Comparison of ENCODE assay signal across 23 cellular contexts in genomic region chr10:25604591-25604990, GRCh38.
"Had no signal": no experiment of that assay in that cellular context is flagged by ENCODE, and none has a peak within 500 bp of the region (broad histone marks: within the 10 kb centered on the region; RNA-seq: fewer than 3 reads in every experiment).

No MANE protein-coding gene starts in this region.

- ATAC-seq: activated CD4-positive, CD25-positive, alpha-beta regulatory T cell treated with anti-CD3 and anti-CD28 coated beads, Interleukin-2, amount 50 U/mL, for 24 hours; activated CD8-positive, alpha-beta T cell treated with anti-CD3 and anti-CD28 coated beads, Interleukin-2, amount 10 ng/mL, durations not matched to agents 7 days and 5 days; activated naive CD4-positive, alpha-beta T cell treated with anti-CD3 and anti-CD28 coated beads, Interleukin-2, amount 50 U/mL, for 72 hours; activated naive CD8-positive, alpha-beta T cell treated with anti-CD3 and anti-CD28 coated beads, Interleukin-2, amount 50 U/mL, for 24 hours; activated T-cell treated with anti-CD3 and anti-CD28 coated beads, Interleukin-2, amount 50 U/mL, for 4 hours; PC-3; SK-N-SH treated with all-trans-retinoic acid at 6 μM for 48 hours had no signal

- H3K36me3 Mint-ChIP-seq: activated naive CD4-positive, alpha-beta T cell treated with anti-CD3 and anti-CD28 coated beads, Interleukin-2, amount 50 U/mL, for 72 hours had no signal

- H3K9me3 Mint-ChIP-seq: activated naive CD4-positive, alpha-beta T cell treated with anti-CD3 and anti-CD28 coated beads, Interleukin-2, amount 50 U/mL, for 72 hours; activated naive CD8-positive, alpha-beta T cell treated with anti-CD3 and anti-CD28 coated beads, Interleukin-2, amount 50 U/mL, for 24 hours; activated T-cell treated with anti-CD3 and anti-CD28 coated beads, Interleukin-2, amount 50 U/mL, for 4 hours had no signal

- H3K27me3 Mint-ChIP-seq: activated naive CD8-positive, alpha-beta T cell treated with anti-CD3 and anti-CD28 coated beads, Interleukin-2, amount 50 U/mL, for 24 hours had no signal

- DNase-seq: activated CD4-positive, alpha-beta T cell treated with anti-CD3 and anti-CD28 coated beads for 48 hours; activated CD4-positive, alpha-beta T cell treated with anti-CD3 and anti-CD28 coated beads, Interleukin-2, amount 50 U/mL, for 4 hours; activated CD8-positive, alpha-beta T cell treated with anti-CD3 and anti-CD28 coated beads, Interleukin-2, amount 10 ng/mL, durations not matched to agents 7 days and 5 days; activated effector memory CD4-positive, alpha-beta T cell treated with anti-CD3 and anti-CD28 coated beads, Interleukin-2, amount 50 U/mL, for 16 hours; activated naive CD4-positive, alpha-beta T cell treated with Interleukin-2 at 50 U/mL for 16 hours; activated naive CD8-positive, alpha-beta T cell treated with anti-CD3 and anti-CD28 coated beads, Interleukin-2, amount 50 U/mL, for 24 hours; activated T-cell treated with anti-CD3 and anti-CD28 coated beads, Interleukin-2, amount 50 U/mL, for 4 hours; amygdala; KG1; NCI-H1048; NCI-H146; NCI-H187 treated with DMSO at 0.1 percent for 48 hours; NCI-H2081 treated with DMSO at 0.1 percent for 48 hours; NCI-H446; NCI-H524; PC-3; SHP77; SW 1271 had no signal

- H3K4me3 ChIP-seq: SJSA1 had no signal

- H3K27ac Mint-ChIP-seq: activated CD8-positive, alpha-beta T cell treated with anti-CD3 and anti-CD28 coated beads, Interleukin-2, amount 10 ng/mL, durations not matched to agents 7 days and 5 days; activated naive CD4-positive, alpha-beta T cell treated with anti-CD3 and anti-CD28 coated beads, Interleukin-2, amount 50 U/mL, for 72 hours; activated naive CD8-positive, alpha-beta T cell treated with anti-CD3 and anti-CD28 coated beads, Interleukin-2, amount 50 U/mL, for 24 hours; T-helper 2 cell treated with Interferon-gamma antibody and Interleukin-4, amounts not matched to agents 5 μg/mL and 100 μg/mL, for 36 hours had no signal

- H3K4me3 Mint-ChIP-seq: activated CD8-positive, alpha-beta T cell treated with anti-CD3 and anti-CD28 coated beads, Interleukin-2, amount 10 ng/mL, durations not matched to agents 7 days and 5 days; activated naive CD8-positive, alpha-beta T cell treated with anti-CD3 and anti-CD28 coated beads, Interleukin-2, amount 50 U/mL, for 24 hours; activated T-cell treated with anti-CD3 and anti-CD28 coated beads, Interleukin-2, amount 50 U/mL, for 4 hours; T-helper 2 cell treated with Interferon-gamma antibody and Interleukin-4, amounts not matched to agents 5 μg/mL and 100 μg/mL, for 36 hours had no signal

- H3K4me1 Mint-ChIP-seq: activated naive CD8-positive, alpha-beta T cell treated with anti-CD3 and anti-CD28 coated beads, Interleukin-2, amount 50 U/mL, for 24 hours had no signal
